10 cellular contexts compared by ENCODE assay signal in genomic region chrX:154517101-154517781, GRCh38. TPM values are rescaled to one million over a fixed set of nuclear protein-coding genes. Genes with fewer than 3 reads are reported as not detected.
DNase-seq lines count a peak whose midpoint lies in the region; ATAC-seq and TF ChIP-seq lines count a peak whose summit lies in the region.
"Had no signal": no experiment of that assay in that cellular context is flagged by ENCODE, and none has a peak within 500 bp of the region (broad histone marks: within the 10 kb centered on the region; RNA-seq: fewer than 3 reads in every experiment).

No MANE protein-coding gene starts in this region.

- peak overlapping the region; percentile 98 for H3K27ac Mint-ChIP-seq in mesothelial cell of epicardium

- H3K4me1 ChIP-seq in OCI-LY3 (ENCODE audit: low read length), result peaks cover 9% of the 10 kb centered on the region
- H3K4me1 ChIP-seq in duodenal mucosa (ENCODE audit: control insufficient read depth in 1 of 2, insufficient read depth in 2 of 2, low read length in 2 of 2), result peaks cover 9 to 12% of the 10 kb centered on the region in 2 donors
- peaks cover 5 to 10% of the 10 kb centered on the region in 2 donors for H3K4me1 ChIP-seq in thyroid gland
- H3K4me1 ChIP-seq: foreskin keratinocyte had no signal

- no peak overlapping the region for H2AFZ ChIP-seq in OCI-LY3 (ENCODE audit: low read depth, low read length)

- 53 to 60% methylated on average over 12 of the region's 25 CpGs for WGBS in thyroid gland, 2 donors

- H3K4me3 ChIP-seq in OCI-LY3 (ENCODE audit: low read length), result peak overlapping the region; percentile 98
- H3K4me3 ChIP-seq in duodenal mucosa (ENCODE audit: low read depth in 1 of 2, low read length in 2 of 2), result peak overlapping the region; percentile 74 to 77
- H3K4me3 ChIP-seq in thyroid gland (replicated peaks in 1 of 3), result peak overlapping the region in 1 of 3 donors; percentile 57

- H3K4me2 ChIP-seq in OCI-LY3 (ENCODE audit: low read length), result peak overlapping the region; percentile 97

- no peak for ATAC-seq in GM19452 (IDR thresholded peaks at IDR 0.05; ENCODE audit: unreplicated experiment)
- no peak for ATAC-seq in HG02678 (IDR thresholded peaks at IDR 0.05; ENCODE audit: unreplicated experiment)

- H3K9me3 Mint-ChIP-seq in mesothelial cell of epicardium, result peaks cover 10% of the 10 kb centered on the region

- H3K27me3 ChIP-seq in OCI-LY3 (ENCODE audit: low read depth, low read length), result no peaks in the 10 kb centered on the region
- H3K27me3 ChIP-seq in duodenal mucosa (ENCODE audit: control insufficient read depth in 1 of 2, insufficient read depth in 2 of 2, low read length in 2 of 2), result no peaks in the 10 kb centered on the region
- no peaks in the 10 kb centered on the region for H3K27me3 ChIP-seq in thyroid gland
- H3K27me3 ChIP-seq: foreskin keratinocyte had no signal

- peak overlapping the region; percentile 67 for H3K4me3 Mint-ChIP-seq in mesothelial cell of epicardium

- H3K27me3 Mint-ChIP-seq in mesothelial cell of epicardium (ENCODE audit: low read depth), result no peaks in the 10 kb centered on the region

- H3K36me3 ChIP-seq in OCI-LY3 (replicated peaks; ENCODE audit: low read depth, low read length) (no peaks in the 10 kb centered on the region), duodenal mucosa (ENCODE audit: control insufficient read depth in 1 of 2, insufficient read depth in 2 of 2, low read length in 2 of 2) (no peaks in the 10 kb centered on the region), thyroid gland (no peaks in the 10 kb centered on the region)

- no peaks in the 10 kb centered on the region for H4K20me1 ChIP-seq in OCI-LY3 (ENCODE audit: insufficient read depth, low read length)

- H3K36me3 Mint-ChIP-seq in mesothelial cell of epicardium, result peaks cover 5% of the 10 kb centered on the region

- H3K79me2 ChIP-seq in OCI-LY3 (ENCODE audit: low read length), result peaks cover 7% of the 10 kb centered on the region; the same call in 1 of the 2 replicates

- TF ChIP-seq POLR2A in thyroid gland (IDR thresholded peaks at IDR 0.05), result no peak

- peaks cover 20% of the 10 kb centered on the region for H3K4me1 Mint-ChIP-seq in mesothelial cell of epicardium

- H3K9ac ChIP-seq in OCI-LY3 (ENCODE audit: low read length), result no peak overlapping the region
- H3K9ac ChIP-seq in duodenal mucosa (ENCODE audit: low read depth in 1 of 2, low read length in 2 of 2), result peak overlapping the region; percentile 47 to 92

- no peak overlapping the region for H3K27ac ChIP-seq in OCI-LY3 (ENCODE audit: low read length)
- peak overlapping the region; percentile 92 for H3K27ac ChIP-seq in duodenal mucosa (ENCODE audit: low read depth, low read length)
- H3K27ac ChIP-seq in thyroid gland, result peak overlapping the region; percentile 23 to 87 (median 76)
- H3K27ac ChIP-seq: foreskin keratinocyte had no signal

- intact Hi-C loops in thyroid gland (cut with DNase I), result no loop called here

- DNase-seq in mesothelial cell of epicardium (ENCODE audit: low spot score in 2 of 2, unreplicated experiment in 2 of 2) (no peak), thyroid gland (no peak), SHP77 treated with DMSO at 0.1 percent for 48 hours (lab: John Stamatoyannopoulos, UW) (no peak), iPS-NIHi11 (ENCODE audit: low spot score) (no peak)
- DNase-seq: foreskin keratinocyte, NCI-H345 had no signal

- TF ChIP-seq CTCF in OCI-LY3 (IDR thresholded peaks at IDR 0.05; ENCODE audit: low read depth, low read length) (no peak), mesothelial cell of epicardium (IDR thresholded peaks at IDR 0.05; ENCODE audit: unreplicated experiment) (no peak), thyroid gland (IDR thresholded peaks at IDR 0.05) (no peak)

- no peaks in the 10 kb centered on the region for H3K9me3 ChIP-seq in OCI-LY3 (ENCODE audit: insufficient read depth, low read length)
- H3K9me3 ChIP-seq in duodenal mucosa (ENCODE audit: control insufficient read depth in 1 of 2, low read length in 2 of 2), result no peaks in the 10 kb centered on the region
- H3K9me3 ChIP-seq in thyroid gland, result no peaks in the 10 kb centered on the region

RNA-seq across cellular contexts. Expression of gene FAM3A, which starts 1.2 kb away (rescaled TPM):
- total RNA-seq in mesothelial cell of epicardium (39.1 to 42.9 TPM (median 41.1 TPM) in 3 replicates), thyroid gland (10 to 100 TPM; 56.3 to 67.7 (median 65.3) TPM)

RNA-seq across cellular contexts. Expression of gene SLC10A3, which starts 26.8 kb away (rescaled TPM):
- total RNA-seq in mesothelial cell of epicardium (30.1 to 30.8 TPM (median 30.2 TPM) in 3 replicates), thyroid gland (10 to 100 TPM; 21.9 to 40.6 (median 29.3) TPM)

RNA-seq across cellular contexts. Expression of gene G6PD, which starts 29.4 kb away (rescaled TPM):
- total RNA-seq in mesothelial cell of epicardium (54.4 to 56.5 TPM (median 55.8 TPM) in 3 replicates), thyroid gland (100 to 1,000 TPM in 2 of 4 donors, 10 to 100 TPM in 2; 47.2 to 288 (median 158) TPM)

RNA-seq across cellular contexts. Expression of gene IKBKG, which starts 30.2 kb away (rescaled TPM):
- total RNA-seq in mesothelial cell of epicardium (19.1 to 20.6 TPM (median 19.1 TPM) in 3 replicates), thyroid gland (10 to 100 TPM; 14.4 to 24.3 (median 16.8) TPM)

RNA-seq across cellular contexts. Expression of gene UBL4A, which starts 30.8 kb away (rescaled TPM):
- total RNA-seq in mesothelial cell of epicardium (28.4 to 29.3 TPM (median 29.2 TPM) in 3 replicates), thyroid gland (10 to 100 TPM; 32.9 to 63.4 (median 41.3) TPM)
